8 cellular contexts compared by ENCODE assay signal in genomic region chr9:128550770-128551651, GRCh38.
DNase-seq lines count a peak whose midpoint lies in the region; TF ChIP-seq lines count a peak whose summit lies in the region.

No MANE protein-coding gene starts in this region.

- no peaks in the 10 kb centered on the region for H3K9me3 Mint-ChIP-seq in nephron

- no peaks in the 10 kb centered on the region for H3K36me3 Mint-ChIP-seq in nephron (ENCODE audit: low read depth)

- peak overlapping the region; percentile 64 for H3K4me3 ChIP-seq in fibroblast of pulmonary artery (replicated peaks; ENCODE audit: low read depth, low read length)

- H3K4me1 Mint-ChIP-seq in nephron = peaks cover 35% of the 10 kb centered on the region

- peak overlapping the region; percentile 95 to 96 (median 95) for H3K4me3 Mint-ChIP-seq in nephron

- peak overlapping the region; percentile 90 to 98 (median 97) for H3K27ac Mint-ChIP-seq in nephron

- H3K27me3 Mint-ChIP-seq in nephron (ENCODE audit: low read depth) = no peaks in the 10 kb centered on the region

- TF ChIP-seq CTCF in VCaP (conservative IDR thresholded peaks at IDR 0.05) (no peak), fibroblast of pulmonary artery (IDR thresholded peaks at IDR 0.05; ENCODE audit: low read length, missing control alignments) (no peak), nephron (IDR thresholded peaks at IDR 0.05; ENCODE audit: unreplicated experiment in 3 of 3) (no peak)

- H3K27ac ChIP-seq in VCaP = peak overlapping the region; percentile 93

- no peak for TF ChIP-seq POLR2A in erythroblast (IDR thresholded peaks at IDR 0.05; ENCODE audit: low read length)

- DNase-seq in NCI-H748 (lab: John Stamatoyannopoulos, UW; ENCODE audit: unreplicated experiment) (peak; percentile 30), NCI-H748 treated with DMSO at 0.1 percent for 48 hours (lab: John Stamatoyannopoulos, UW) (no peak), fibroblast of pulmonary artery (ENCODE audit: low read depth) (peak; percentile 75), NCI-H146 (lab: John Stamatoyannopoulos, UW) (no peak), NCI-H1105 (lab: John Stamatoyannopoulos, UW) (no peak), erythroblast (lab: John Stamatoyannopoulos, UW) (no peak)

Comparison
In these comparisons a context has a peak if more than half of its experiments do, and no peak if none do; other contexts are left out.
1. DNase-seq: peak in NCI-H748 (single experiment) and fibroblast of pulmonary artery (single experiment); none in NCI-H748 treated with DMSO at 0.1 percent for 48 hours (single experiment), NCI-H146 (single experiment), NCI-H1105 (single experiment) and erythroblast (0 of 2).